In the genomic region with DNA sequence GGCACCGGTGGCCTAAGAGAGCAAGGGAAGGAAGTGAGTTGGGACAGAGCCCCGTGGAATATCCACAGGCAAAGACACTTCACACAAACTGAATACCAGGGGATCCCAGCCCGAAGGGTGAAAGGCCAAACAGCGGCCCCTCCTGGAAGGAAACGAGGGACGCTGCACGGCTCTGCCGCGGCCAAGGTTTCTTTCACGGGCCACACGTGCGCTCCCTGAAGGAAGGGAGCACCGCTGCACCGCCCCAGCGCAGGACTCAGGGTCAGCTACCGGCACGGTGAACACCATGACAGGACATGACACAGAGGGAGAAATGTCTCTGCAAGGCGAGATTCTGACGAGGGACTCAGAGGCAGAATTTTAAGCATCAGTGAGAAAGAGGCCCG, we compare ENCODE assay signal across 12 cellular contexts.
"Had no signal": no experiment of that assay in that cellular context is flagged by ENCODE, and none has a peak within 500 bp of the region (broad histone marks: within the 10 kb centered on the region; RNA-seq: fewer than 3 reads in every experiment).

No MANE protein-coding gene starts in this region.

- H3K27me3 Mint-ChIP-seq: activated CD4-positive, alpha-beta T cell treated with anti-CD3 and anti-CD28 coated beads, Interleukin-2, amount 10 ng/mL, durations not matched to agents 7 days and 5 days; activated naive CD8-positive, alpha-beta T cell treated with anti-CD3 and anti-CD28 coated beads, Interleukin-2, amount 50 U/mL, for 24 hours; naive thymus-derived CD4-positive, alpha-beta T cell; stimulated activated naive CD8-positive, alpha-beta T cell treated with anti-CD3 and anti-CD28 coated beads, Interleukin-15, Interleukin-2, amounts not matched to agents 100 ng/mL and 50 ng/mL, for 24 hours had no signal

- ATAC-seq: activated naive CD8-positive, alpha-beta T cell treated with anti-CD3 and anti-CD28 coated beads, Interleukin-2, amount 50 U/mL, for 24 hours; left colon; mucosa of descending colon; naive thymus-derived CD4-positive, alpha-beta T cell had no signal

- H3K4me3 Mint-ChIP-seq: activated CD4-positive, alpha-beta T cell treated with anti-CD3 and anti-CD28 coated beads, Interleukin-2, amount 10 ng/mL, durations not matched to agents 7 days and 5 days; activated naive CD8-positive, alpha-beta T cell treated with anti-CD3 and anti-CD28 coated beads, Interleukin-2, amount 50 U/mL, for 24 hours; naive thymus-derived CD4-positive, alpha-beta T cell; stimulated activated naive CD8-positive, alpha-beta T cell treated with anti-CD3 and anti-CD28 coated beads, Interleukin-15, Interleukin-2, amounts not matched to agents 100 ng/mL and 50 ng/mL, for 24 hours had no signal

- H3K27ac Mint-ChIP-seq: activated CD4-positive, alpha-beta T cell treated with anti-CD3 and anti-CD28 coated beads, Interleukin-2, amount 10 ng/mL, durations not matched to agents 7 days and 5 days; activated naive CD8-positive, alpha-beta T cell treated with anti-CD3 and anti-CD28 coated beads, Interleukin-2, amount 50 U/mL, for 24 hours; naive thymus-derived CD4-positive, alpha-beta T cell; stimulated activated naive CD8-positive, alpha-beta T cell treated with anti-CD3 and anti-CD28 coated beads, Interleukin-15, Interleukin-2, amounts not matched to agents 100 ng/mL and 50 ng/mL, for 24 hours had no signal

- DNase-seq: activated CD4-positive, alpha-beta T cell treated with anti-CD3 and anti-CD28 coated beads, Interleukin-2, amount 10 ng/mL, durations not matched to agents 7 days and 5 days; activated CD8-positive, alpha-beta memory T cell treated with anti-CD3 and anti-CD28 coated beads for 24 hours; activated naive CD4-positive, alpha-beta T cell treated with Interleukin-2 at 50 U/mL for 16 hours; activated naive CD8-positive, alpha-beta T cell treated with anti-CD3 and anti-CD28 coated beads, Interleukin-2, amount 50 U/mL, for 24 hours; activated T-cell treated with anti-CD3 and anti-CD28 coated beads for 4 hours; heart right ventricle; left colon; mammary epithelial cell; naive thymus-derived CD4-positive, alpha-beta T cell; SW 1271 had no signal

- H3K9me3 Mint-ChIP-seq: activated CD4-positive, alpha-beta T cell treated with anti-CD3 and anti-CD28 coated beads, Interleukin-2, amount 10 ng/mL, durations not matched to agents 7 days and 5 days; activated naive CD8-positive, alpha-beta T cell treated with anti-CD3 and anti-CD28 coated beads, Interleukin-2, amount 50 U/mL, for 24 hours; naive thymus-derived CD4-positive, alpha-beta T cell; stimulated activated naive CD8-positive, alpha-beta T cell treated with anti-CD3 and anti-CD28 coated beads, Interleukin-15, Interleukin-2, amounts not matched to agents 100 ng/mL and 50 ng/mL, for 24 hours had no signal
